Comparison of ENCODE assay signal across 13 cellular contexts in genomic region chr21:37153935-37154350, GRCh38.
DNase-seq lines count a peak whose midpoint lies in the region; ATAC-seq and TF ChIP-seq lines count a peak whose summit lies in the region.
"Had no signal": no experiment of that assay in that cellular context is flagged by ENCODE, and none has a peak within 500 bp of the region (broad histone marks: within the 10 kb centered on the region; RNA-seq: fewer than 3 reads in every experiment).

No MANE protein-coding gene starts in this region.

- H3K4me3 ChIP-seq in vagina: no peak overlapping the region

- peak overlapping the region; percentile 57 for H3K27ac ChIP-seq in vagina
- H3K27ac ChIP-seq: 22Rv1 had no signal

- intact Hi-C loops in vagina (cut with DNase I) (no loop called here), Calu3 (cut with micrococcal nuclease; ENCODE audit: unreplicated experiment) (no loop called here)

- peak; percentile 94 for ATAC-seq in omental fat pad (ENCODE audit: low FRiP score)
- no peak for ATAC-seq in activated naive CD4-positive, alpha-beta T cell treated with anti-CD3 and anti-CD28 coated beads, Interleukin-2, amount 50 U/mL, for 72 hours
- no peak for ATAC-seq in GM18907 (IDR thresholded peaks at IDR 0.05; ENCODE audit: unreplicated experiment)

- H3K27me3 ChIP-seq in vagina: no peaks in the 10 kb centered on the region

- no TSS peak for BruUV-seq in Calu3 (replicated peaks; lab: Mats Ljungman, UMichigan)

- no peak overlapping the region for H3K4me3 Mint-ChIP-seq in Calu3 (ENCODE audit: low read depth, unreplicated experiment)
- H3K4me3 Mint-ChIP-seq: IgD-negative memory B cell had no signal

- no peak overlapping the region for H3K27ac Mint-ChIP-seq in Calu3 (ENCODE audit: unreplicated experiment)
- no peak overlapping the region for H3K27ac Mint-ChIP-seq in activated naive CD4-positive, alpha-beta T cell treated with anti-CD3 and anti-CD28 coated beads, Interleukin-2, amount 50 U/mL, for 72 hours
- H3K27ac Mint-ChIP-seq: IgD-negative memory B cell had no signal

- TF ChIP-seq CTCF in omental fat pad (IDR thresholded peaks at IDR 0.05): no peak
- no peak for TF ChIP-seq CTCF in vagina (IDR thresholded peaks at IDR 0.05)
- no peak for TF ChIP-seq CTCF in Calu3 (IDR thresholded peaks at IDR 0.05; ENCODE audit: unreplicated experiment)

- CTCF ChIA-PET in Calu3 (lab: Charles Lee): no interaction called here

- no peaks in the 10 kb centered on the region for H3K9me3 ChIP-seq in vagina

- peak; percentile 53 for DNase-seq in NCI-H2107 treated with DMSO at 0.1 percent for 48 hours (lab: John Stamatoyannopoulos, UW; ENCODE audit: unreplicated experiment)
- DNase-seq in NCI-H2107 (lab: John Stamatoyannopoulos, UW): no peak
- peak; percentile 33 for DNase-seq in globus pallidus (ENCODE audit: low spot score)
- DNase-seq in omental fat pad (ENCODE audit: low spot score): no peak
- DNase-seq in vagina (ENCODE audit: extremely low spot score in 2 of 2): no peak
- DNase-seq in Calu3: no peak
- no peak for DNase-seq in activated naive CD4-positive, alpha-beta T cell treated with anti-CD3 and anti-CD28 coated beads, Interleukin-2, amount 50 U/mL, for 72 hours (ENCODE audit: low spot score in 2 of 2)
- DNase-seq: activated naive CD4-positive, alpha-beta T cell treated with Interleukin-2 at 50 U/mL for 16 hours; effector CD4-positive, alpha-beta T cell; posterior cingulate gyrus had no signal

- H3K36me3 Mint-ChIP-seq in Calu3 (ENCODE audit: insufficient read depth, unreplicated experiment): peaks cover 9% of the 10 kb centered on the region
- H3K36me3 Mint-ChIP-seq in activated naive CD4-positive, alpha-beta T cell treated with anti-CD3 and anti-CD28 coated beads, Interleukin-2, amount 50 U/mL, for 72 hours: peaks cover 4 to 17% of the 10 kb centered on the region in 2 donors

- peaks cover 0 to 17% of the 10 kb centered on the region in 2 donors for H3K36me3 ChIP-seq in vagina

- TF ChIP-seq POLR2A in vagina (IDR thresholded peaks at IDR 0.05): no peak

- H3K9me3 Mint-ChIP-seq in Calu3 (ENCODE audit: low read depth, unreplicated experiment): no peaks in the 10 kb centered on the region
- no peaks in the 10 kb centered on the region for H3K9me3 Mint-ChIP-seq in activated naive CD4-positive, alpha-beta T cell treated with anti-CD3 and anti-CD28 coated beads, Interleukin-2, amount 50 U/mL, for 72 hours
- H3K9me3 Mint-ChIP-seq: IgD-negative memory B cell had no signal

- peaks cover 28% of the 10 kb centered on the region for H3K4me1 ChIP-seq in vagina

- no peaks in the 10 kb centered on the region for H3K4me1 Mint-ChIP-seq in Calu3 (ENCODE audit: low read depth, unreplicated experiment)
- H3K4me1 Mint-ChIP-seq: IgD-negative memory B cell had no signal

- H3K27me3 Mint-ChIP-seq in Calu3 (ENCODE audit: unreplicated experiment): no peaks in the 10 kb centered on the region
- H3K27me3 Mint-ChIP-seq: IgD-negative memory B cell had no signal

Comparison
In these comparisons a context has a peak if more than half of its experiments do, and no peak if none do; other contexts are left out.
1. DNase-seq: peak in NCI-H2107 treated with DMSO at 0.1 percent for 48 hours (single experiment) and globus pallidus (single experiment); none in NCI-H2107 (single experiment), omental fat pad (single experiment), vagina (0 of 2), Calu3 (single experiment) and activated naive CD4-positive, alpha-beta T cell treated with anti-CD3 and anti-CD28 coated beads, Interleukin-2, amount 50 U/mL, for 72 hours (0 of 2).